Comparison of ENCODE assay signal across 3 cellular contexts in genomic region chr3:29270752-29271151, GRCh38.
TF ChIP-seq lines count a peak whose summit lies in the region.

No MANE protein-coding gene starts in this region.

TF ChIP-seq in A549, 52 proteins besides CTCF, POLR2A, EP300 and RAD21:
- TF ChIP-seq HOXA7 (CRISPR knock-in tag; IDR thresholded peaks at IDR 0.05) = no peak
- TF ChIP-seq SMC3 (IDR thresholded peaks at IDR 0.05) = no peak
- peak; percentile 86 for TF ChIP-seq MAFK (IDR thresholded peaks at IDR 0.05; ENCODE audit: partially characterized antibody)

TF ChIP-seq in GM23338, 12 proteins besides CTCF, POLR2A, EP300 and RAD21:
- TF ChIP-seq ETS1 (IDR thresholded peaks at IDR 0.05) (no peak), ZNF462 (CRISPR knock-in tag; IDR thresholded peaks at IDR 0.05) (no peak), EZH2 (IDR thresholded peaks at IDR 0.05; ENCODE audit: low read depth, unreplicated experiment) (no peak), CREB1 (CRISPR knock-in tag; IDR thresholded peaks at IDR 0.05; ENCODE audit: low read depth) (no peak), JUNB (IDR thresholded peaks at IDR 0.05; ENCODE audit: unreplicated experiment) (no peak), NANOG (IDR thresholded peaks at IDR 0.05; ENCODE audit: borderline replicate concordance) (no peak)

TF ChIP-seq in K562, 482 proteins besides CTCF, POLR2A, EP300 and RAD21:
- no peak for TF ChIP-seq ATF1 (CRISPR knock-in tag; IDR thresholded peaks at IDR 0.05)
- no peak for TF ChIP-seq ATF1 (tag; IDR thresholded peaks at IDR 0.05)
- peak; percentile 33; the same call in 1 of the 2 replicates for TF ChIP-seq MAFF (IDR thresholded peaks at IDR 0.05; ENCODE audit: low read length)
- no peak for TF ChIP-seq ZBTB17 (CRISPR knock-in tag; IDR thresholded peaks at IDR 0.05)
- TF ChIP-seq C11orf30 (IDR thresholded peaks at IDR 0.05; ENCODE audit: low read depth) = peak; percentile 10; the same call in 1 of the 2 replicates
- no peak for TF ChIP-seq FOXJ3 (CRISPR knock-in tag; IDR thresholded peaks at IDR 0.05)
